28 cellular contexts compared by ENCODE assay signal in genomic region chr12:9590441-9590840, GRCh38. TPM values are rescaled to one million over a fixed set of nuclear protein-coding genes. Genes with fewer than 3 reads are reported as not detected.
"Had no signal": no experiment of that assay in that cellular context is flagged by ENCODE, and none has a peak within 500 bp of the region (broad histone marks: within the 10 kb centered on the region; RNA-seq: fewer than 3 reads in every experiment).

No MANE protein-coding gene starts in this region.

- DNase-seq: stimulated activated CD4-positive, alpha-beta T cell treated with anti-CD3 and anti-CD28 coated beads, Interleukin-2, amount 100 ng/mL, for 24 hours; stimulated activated CD4-positive, alpha-beta T cell treated with anti-CD3 and anti-CD28 coated beads, Interleukin-2, amount 100 ng/mL, for 48 hours; stimulated activated CD4-positive, alpha-beta T cell treated with anti-CD3 and anti-CD28 coated beads, Interleukin-4, amount 100 ng/mL, for 1 hour; stimulated activated CD4-positive, alpha-beta T cell treated with anti-CD3 and anti-CD28 coated beads, Interleukin-4, amount 100 ng/mL, for 24 hours; stimulated activated CD4-positive, alpha-beta T cell treated with anti-CD3 and anti-CD28 coated beads, Interleukin-4, amount 100 ng/mL, for 4 hours; stimulated activated CD8-positive, alpha-beta memory T cell treated with anti-CD3 and anti-CD28 coated beads, Interleukin-4, amount 100 ng/mL, for 48 hours; stimulated activated naive B cell treated with anti-CD40 and anti-IgM and Interleukin-4, amounts not matched to agents 10 μg/mL and 1 μg/mL and 100 μg/mL, for 72 hours; stimulated activated naive CD4-positive, alpha-beta T cell; stimulated activated naive CD4-positive, alpha-beta T cell treated with Interleukin-2 at 50 U/mL for 16 hours; stimulated activated naive CD8-positive, alpha-beta T cell treated with anti-CD3 and anti-CD28 coated beads, Interleukin-15, amount 100 ng/mL, for 72 hours; stimulated activated naive CD8-positive, alpha-beta T cell treated with anti-CD3 and anti-CD28 coated beads, Interleukin-15, Interleukin-2, amounts not matched to agents 100 U/mL and 50 U/mL, for 24 hours; stomach; substantia nigra; testis; thyroid gland; tibial artery; transverse colon; trophoblast cell; upper lobe of left lung; upper lobe of right lung had no signal

- H3K4me3 ChIP-seq: stomach, suprapubic skin, testis, thoracic aorta, thyroid gland, tibial artery, tibial nerve, transverse colon, upper lobe of left lung, upper lobe of right lung, vagina had no signal

- H3K9me3 ChIP-seq: stomach, suprapubic skin, testis, thoracic aorta, thyroid gland, tibial artery, tibial nerve, transverse colon, upper lobe of left lung, upper lobe of right lung, vagina had no signal

- H3K27me3 ChIP-seq: stomach, suprapubic skin, testis, thyroid gland, tibial artery, tibial nerve, transverse colon, upper lobe of left lung, upper lobe of right lung, vagina had no signal

- ATAC-seq: stimulated activated effector memory CD8-positive, alpha-beta T cell treated with anti-CD3 and anti-CD28 coated beads, Interleukin-12 subunit alpha, Interleukin-12 subunit beta, amount 100 ng/mL, for 72 hours; stimulated activated memory B cell treated with anti-CD40 and anti-IgM and Interleukin-4, amounts not matched to agents 10 μg/mL and 1 μg/mL and 100 μg/mL, for 72 hours; stimulated activated naive B cell treated with anti-CD40 and anti-IgM and Interleukin-4, amounts not matched to agents 10 μg/mL and 1 μg/mL and 100 μg/mL, for 72 hours; stimulated activated naive CD8-positive, alpha-beta T cell treated with anti-CD3 and anti-CD28 coated beads, Interleukin-15, amount 100 ng/mL, for 72 hours; stimulated activated naive CD8-positive, alpha-beta T cell treated with anti-CD3 and anti-CD28 coated beads, Interleukin-15, Interleukin-2, amounts not matched to agents 100 U/mL and 50 U/mL, for 24 hours; upper lobe of right lung had no signal

- H3K4me1 ChIP-seq: stomach, suprapubic skin, testis, thyroid gland, tibial artery, tibial nerve, transverse colon, upper lobe of left lung, upper lobe of right lung, vagina had no signal

- H3K36me3 ChIP-seq: stomach, suprapubic skin, thoracic aorta, thyroid gland, tibial artery, tibial nerve, transverse colon, upper lobe of left lung, upper lobe of right lung, vagina had no signal

- H3K27ac ChIP-seq: stomach, suprapubic skin, testis, thoracic aorta, thyroid gland, tibial artery, tibial nerve, transverse colon, upper lobe of left lung, upper lobe of right lung, vagina had no signal

- FAIRE-seq: urothelium cell line had no signal

RNA-seq across cellular contexts. Expression of gene KLRB1, which starts 17.3 kb away (rescaled TPM):
- total RNA-seq: suprapubic skin, temporal lobe had no signal
